Comparison of ENCODE assay signal across 8 cellular contexts in the genomic region with DNA sequence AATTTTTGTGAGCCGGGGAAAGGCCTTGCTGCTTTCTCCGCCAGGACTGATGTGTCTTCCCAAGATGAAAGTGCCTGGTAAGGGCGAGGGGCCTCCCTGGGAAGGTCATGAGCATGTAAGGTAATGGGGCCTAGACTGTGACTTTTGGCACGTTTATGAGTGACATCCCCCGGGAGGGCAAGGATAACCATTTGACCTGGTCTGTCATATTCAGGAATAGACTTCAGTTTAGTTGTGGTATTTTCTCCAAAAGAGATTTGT. TPM values are rescaled to one million over a fixed set of nuclear protein-coding genes. Genes with fewer than 3 reads are reported as not detected.
A peak's percentile ranks its signal among the peaks of the same experiment; 100 is the strongest.
DNase-seq lines count a peak whose midpoint lies in the region; ATAC-seq and TF ChIP-seq lines count a peak whose summit lies in the region.

No MANE protein-coding gene starts in this region.

- CTCF ChIA-PET in GM10248 (lab: Yijun Ruan, JAX) = no interaction called here

- DNase-seq in T-helper 22 cell (ENCODE audit: low read depth) (peak; percentile 4), esophagus squamous epithelium (lab: John Stamatoyannopoulos, UW) (no peak), neural crest cell (ENCODE audit: low read depth, low spot score) (peak; percentile 11), HK-2 (ENCODE audit: unreplicated experiment) (no peak), GM10248 (ENCODE audit: extremely low spot score) (no peak)

- H3K4me3 Mint-ChIP-seq in neural crest cell = peak overlapping the region; percentile 98

- H3K9me3 Mint-ChIP-seq in neural crest cell = no peaks in the 10 kb centered on the region

- H3K4me1 Mint-ChIP-seq in neural crest cell = peaks cover 36% of the 10 kb centered on the region

- H3K27ac ChIP-seq in esophagus squamous epithelium = peak overlapping the region; percentile 98 to 99 (median 99)

- H3K36me3 ChIP-seq in ES-I3 (ENCODE audit: insufficient read depth, low read length) = peaks cover 2% of the 10 kb centered on the region; the same call in 1 of the 2 replicates
- no peaks in the 10 kb centered on the region for H3K36me3 ChIP-seq in esophagus squamous epithelium

- peak overlapping the region; percentile 91 for H3K9ac ChIP-seq in ES-I3 (ENCODE audit: low read depth, low read length)

- TF ChIP-seq POLR2A in esophagus squamous epithelium (IDR thresholded peaks at IDR 0.05) = no peak

- peak overlapping the region; percentile 82 to 97 (median 89) for H3K4me3 ChIP-seq in esophagus squamous epithelium

- POLR2A ChIA-PET in GM10248 (lab: Yijun Ruan, JAX) = interaction anchor here (0.5 kb wide), 1 partner anchor 49 kb away, joined by 3 read pairs; no protein-coding TSS in a partner anchor

- peak; percentile 12 for ATAC-seq in HG03097 (IDR thresholded peaks at IDR 0.05; ENCODE audit: low FRiP score, unreplicated experiment)
- no peak for ATAC-seq in HG03457 (IDR thresholded peaks at IDR 0.05; ENCODE audit: unreplicated experiment)

- no peaks in the 10 kb centered on the region for H3K27me3 ChIP-seq in esophagus squamous epithelium

- no peaks in the 10 kb centered on the region for H3K27me3 Mint-ChIP-seq in neural crest cell (ENCODE audit: low read depth)

- 0 to 8% methylated on average over 2 to 5 of the region's 5 CpGs for WGBS in esophagus squamous epithelium, 2 donors

- intact Hi-C loops in esophagus squamous epithelium (cut with DNase I) = no loop called here

- H3K36me3 Mint-ChIP-seq in neural crest cell (ENCODE audit: low read depth) = no peaks in the 10 kb centered on the region

- TF ChIP-seq CTCF in esophagus squamous epithelium (IDR thresholded peaks at IDR 0.05) (no peak), neural crest cell (conservative IDR thresholded peaks at IDR 0.05) (no peak), GM10248 (IDR thresholded peaks at IDR 0.05; ENCODE audit: control extremely low read depth, extremely low read depth, low read depth, missing control alignments) (no peak)

- H3K4me1 ChIP-seq in ES-I3 (ENCODE audit: insufficient read depth, low read length) (peaks cover 12% of the 10 kb centered on the region; the same call in 1 of the 2 replicates), esophagus squamous epithelium (peaks cover 11 to 56% (median 26%) of the 10 kb centered on the region in 3 donors)

- H3K9me3 ChIP-seq in ES-I3 (ENCODE audit: control insufficient read depth, insufficient read depth, low read length) (no peaks in the 10 kb centered on the region), esophagus squamous epithelium (no peaks in the 10 kb centered on the region)

- peak overlapping the region; percentile 94 for H3K27ac Mint-ChIP-seq in neural crest cell (ENCODE audit: unreplicated experiment)

RNA-seq across cellular contexts. Expression of a gene that starts 0.6 kb away (rescaled TPM):
- 100 to 1,000 TPM; 209 to 435 (median 293) TPM for total RNA-seq in esophagus squamous epithelium
- total RNA-seq in neural crest cell = 314 and 319 TPM in 2 replicates

RNA-seq across cellular contexts. Expression of a gene that starts 23.5 kb away (rescaled TPM):
- 10 to 100 TPM in 3 of 4 donors, 1 to 10 TPM in 1; 6.0 to 26.3 (median 19.6) TPM for total RNA-seq in esophagus squamous epithelium
- total RNA-seq in neural crest cell = 31.4 and 34.7 TPM in 2 replicates

Comparison
In these comparisons a context has a peak if more than half of its experiments do, and no peak if none do; other contexts are left out.
1. DNase-seq: peak in T-helper 22 cell (single experiment) and neural crest cell (single experiment); none in esophagus squamous epithelium (single experiment), HK-2 (single experiment) and GM10248 (single experiment).